In the genomic region with DNA sequence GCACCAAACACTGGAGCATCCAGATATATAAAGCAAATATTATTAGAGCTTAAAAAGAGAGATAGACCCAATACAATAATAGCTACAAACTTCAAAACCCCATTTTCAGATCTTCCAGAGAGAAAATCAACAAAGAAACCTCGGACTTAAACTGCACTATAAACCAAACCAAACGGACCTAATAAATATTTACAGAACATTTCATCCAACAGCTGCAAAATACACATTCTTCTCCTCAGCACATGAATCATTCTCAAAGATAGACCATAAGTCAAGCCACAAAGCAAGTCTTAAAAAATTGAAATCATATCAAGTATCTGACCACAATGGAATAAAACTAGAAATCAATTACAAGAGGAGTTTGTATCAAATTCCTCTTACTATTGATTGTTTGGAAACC, we compare ENCODE assay signal across 21 cellular contexts.
A peak's percentile ranks its signal among the peaks of the same experiment; 100 is the strongest.
DNase-seq lines count a peak whose midpoint lies in the region; ATAC-seq, FAIRE-seq and TF ChIP-seq lines count a peak whose summit lies in the region.
"Had no signal": no experiment of that assay in that cellular context is flagged by ENCODE, and none has a peak within 500 bp of the region (broad histone marks: within the 10 kb centered on the region; RNA-seq: fewer than 3 reads in every experiment).

No MANE protein-coding gene starts in this region.

- POLR2A ChIA-PET in PC-3 (lab: Charles Lee; ENCODE audit: unreplicated experiment): no interaction called here

- no peaks in the 10 kb centered on the region for H3F3A ChIP-seq in PC-3 (ENCODE audit: low read length, unreplicated experiment)

- H3K9me2 ChIP-seq in PC-3 (replicated peaks; ENCODE audit: low read length): no peaks in the 10 kb centered on the region

- CTCF ChIA-PET in PC-3 (lab: Charles Lee): no interaction called here

- no TSS peak for BruUV-seq in PC-3 (replicated peaks; lab: Mats Ljungman, UMichigan)

- TF ChIP-seq CTCF in PC-3 (conservative IDR thresholded peaks at IDR 0.05; ENCODE audit: low read depth, low read length) (no peak), kidney (IDR thresholded peaks at IDR 0.05; ENCODE audit: borderline replicate concordance, extremely low read depth, insufficient read depth) (no peak), pancreas (IDR thresholded peaks at IDR 0.05) (no peak)

- peaks cover 36% of the 10 kb centered on the region for H3K27me3 ChIP-seq in PC-3 (ENCODE audit: low read length)
- no peaks in the 10 kb centered on the region for H3K27me3 ChIP-seq in pancreas
- H3K27me3 ChIP-seq: BLaER1 had no signal

- no peak overlapping the region for H3K4me3 ChIP-seq in PC-3 (ENCODE audit: low read length)
- no peak overlapping the region for H3K4me3 ChIP-seq in kidney (ENCODE audit: low read length in 2 of 2)
- H3K4me3 ChIP-seq in pancreas: no peak overlapping the region
- H3K4me3 ChIP-seq: BLaER1 had no signal

- FAIRE-seq in kidney (lab: Jason Lieb, UNC) (peak; percentile 39), pancreas (lab: Jason Lieb, UNC) (peak; percentile 51), RCC 7860 (lab: Jason Lieb, UNC) (no peak)
- FAIRE-seq: A204.1, GM12892, GM18507, GM19239, H1, HTR-8/SVneo had no signal

- H3K36me3 ChIP-seq in PC-3 (ENCODE audit: low read depth, low read length): no peaks in the 10 kb centered on the region
- H3K36me3 ChIP-seq in kidney (ENCODE audit: control insufficient read depth in 1 of 2, insufficient read depth in 2 of 2, low read length in 2 of 2): no peaks in the 10 kb centered on the region
- H3K36me3 ChIP-seq in pancreas: no peaks in the 10 kb centered on the region
- H3K36me3 ChIP-seq: BLaER1 had no signal

- H3K4me1 ChIP-seq in PC-3 (ENCODE audit: insufficient read depth, low read length): no peaks in the 10 kb centered on the region
- no peaks in the 10 kb centered on the region for H3K4me1 ChIP-seq in kidney (ENCODE audit: control insufficient read depth in 1 of 2, insufficient read depth in 1 of 2, low read depth in 1 of 2, low read length in 2 of 2)
- peaks cover 7 to 9% (median 7%) of the 10 kb centered on the region in 3 donors for H3K4me1 ChIP-seq in pancreas

- H3K27ac ChIP-seq in PC-3 (ENCODE audit: low read length) (no peak overlapping the region), kidney (ENCODE audit: low read depth in 2 of 2, low read length in 2 of 2) (no peak overlapping the region), pancreas (no peak overlapping the region)
- H3K27ac ChIP-seq: BLaER1 had no signal

- H3K9ac ChIP-seq in PC-3 (ENCODE audit: low read length) (no peak overlapping the region), kidney (ENCODE audit: low read length in 2 of 2) (no peak overlapping the region)
- H3K9ac ChIP-seq: BLaER1 had no signal

- H3K9me3 ChIP-seq in PC-3 (ENCODE audit: low read length): no peaks in the 10 kb centered on the region
- H3K9me3 ChIP-seq in kidney (ENCODE audit: control insufficient read depth in 1 of 2, low read length in 2 of 2): no peaks in the 10 kb centered on the region
- H3K9me3 ChIP-seq in pancreas: no peaks in the 10 kb centered on the region

- ATAC-seq in PC-3: no peak
- no peak for ATAC-seq in pancreas
- no peak for ATAC-seq in GM18520 (IDR thresholded peaks at IDR 0.05; ENCODE audit: unreplicated experiment)
- no peak for ATAC-seq in HG03196 (IDR thresholded peaks at IDR 0.05; ENCODE audit: unreplicated experiment)
- ATAC-seq in HG03571 (IDR thresholded peaks at IDR 0.05; ENCODE audit: unreplicated experiment): no peak

- WGBS in pancreas, 2 donors: 24 to 26% methylated on average over 2 of the region's 2 CpGs

- peak; percentile 4 for DNase-seq in PC-3
- DNase-seq in kidney: no peak
- DNase-seq in pancreas: no peak
- DNase-seq in RCC 7860 (ENCODE audit: low spot score): no peak
- DNase-seq: ACHN; CD4-positive, alpha-beta memory T cell; DMS153; DMS79; GDM1; H9; KBM-7 had no signal

- no peak overlapping the region for H3K4me2 ChIP-seq in PC-3 (ENCODE audit: low read length)
- H3K4me2 ChIP-seq: BLaER1 had no signal

- H4K20me1 ChIP-seq in PC-3 (ENCODE audit: low read length): no peaks in the 10 kb centered on the region
- H4K20me1 ChIP-seq: BLaER1 had no signal

- intact Hi-C loops in PC-3 (cut with micrococcal nuclease) (no loop called here), kidney (cut with DNase I) (no loop called here), pancreas (cut with DNase I) (no loop called here)

- H2AFZ ChIP-seq in PC-3 (ENCODE audit: low read length): no peak overlapping the region

- H3K79me2 ChIP-seq in PC-3 (ENCODE audit: low read length): no peaks in the 10 kb centered on the region
